In genomic region chr11:47161134-47161854, GRCh38 we compare ENCODE assay signal across 8 cellular contexts. TPM values are rescaled to one million over a fixed set of nuclear protein-coding genes. Genes with fewer than 3 reads are reported as not detected.
DNase-seq lines count a peak whose midpoint lies in the region; ATAC-seq and TF ChIP-seq lines count a peak whose summit lies in the region.

No MANE protein-coding gene starts in this region.

- no peaks in the 10 kb centered on the region for H3K27me3 ChIP-seq in stomach smooth muscle (ENCODE audit: control insufficient read depth in 1 of 2, insufficient read depth in 2 of 2, low read length in 2 of 2)

- CTCF ChIA-PET in activated CD8-positive, alpha-beta T cell treated with anti-CD3 and anti-CD28 coated beads for 36 hours (lab: Charles Lee), result interaction anchor here (0.6 to 3.6 kb wide), 16 partner anchors 9 to 477 kb away, joined by 3 to 21 read pairs (median 4); partner anchors contain the start of genes ACP2, CKAP5 and LRP4

- peak overlapping the region; percentile 13 to 36 for H3K9ac ChIP-seq in stomach smooth muscle (ENCODE audit: low read length in 2 of 2)

- no peaks in the 10 kb centered on the region for H3K4me1 Mint-ChIP-seq in activated CD8-positive, alpha-beta T cell treated with anti-CD3 and anti-CD28 coated beads for 36 hours (ENCODE audit: low read depth)
- H3K4me1 Mint-ChIP-seq in endothelial cell (ENCODE audit: unreplicated experiment), result peaks cover 13% of the 10 kb centered on the region

- H3K27ac Mint-ChIP-seq in activated CD8-positive, alpha-beta T cell treated with anti-CD3 and anti-CD28 coated beads for 36 hours, result no peak overlapping the region
- H3K27ac Mint-ChIP-seq in endothelial cell (ENCODE audit: unreplicated experiment), result no peak overlapping the region

- no peaks in the 10 kb centered on the region for H3K27me3 Mint-ChIP-seq in activated CD8-positive, alpha-beta T cell treated with anti-CD3 and anti-CD28 coated beads for 36 hours
- H3K27me3 Mint-ChIP-seq in endothelial cell (ENCODE audit: unreplicated experiment), result peaks cover 9% of the 10 kb centered on the region

- H3K4me3 ChIP-seq in stomach smooth muscle (ENCODE audit: low read length in 2 of 2), result no peak overlapping the region

- DNase-seq in GM04504 (ENCODE audit: low read depth), result peak; percentile 36
- DNase-seq in NCI-H748 (lab: John Stamatoyannopoulos, UW; ENCODE audit: unreplicated experiment), result peak; percentile 70
- peak; percentile 74 for DNase-seq in activated CD8-positive, alpha-beta T cell treated with anti-CD3 and anti-CD28 coated beads for 36 hours
- DNase-seq in endothelial cell (ENCODE audit: low spot score), result peak; percentile 74
- peak; percentile 61 for DNase-seq in midbrain (lab: John Stamatoyannopoulos, UW)
- DNase-seq in T1000 (lab: John Stamatoyannopoulos, UW), result no peak

- no peaks in the 10 kb centered on the region for H3K9me3 Mint-ChIP-seq in activated CD8-positive, alpha-beta T cell treated with anti-CD3 and anti-CD28 coated beads for 36 hours
- no peaks in the 10 kb centered on the region for H3K9me3 Mint-ChIP-seq in endothelial cell (ENCODE audit: unreplicated experiment)

- no peak overlapping the region for H3K4me3 Mint-ChIP-seq in activated CD8-positive, alpha-beta T cell treated with anti-CD3 and anti-CD28 coated beads for 36 hours
- H3K4me3 Mint-ChIP-seq in endothelial cell (ENCODE audit: unreplicated experiment), result no peak overlapping the region

- peak overlapping the region; percentile 31 for H3K27ac ChIP-seq in stomach smooth muscle (ENCODE audit: low read length)

- peaks cover 8% of the 10 kb centered on the region for H3K36me3 Mint-ChIP-seq in activated CD8-positive, alpha-beta T cell treated with anti-CD3 and anti-CD28 coated beads for 36 hours (ENCODE audit: low read depth)
- peaks cover 8% of the 10 kb centered on the region for H3K36me3 Mint-ChIP-seq in endothelial cell (ENCODE audit: low read depth, unreplicated experiment)

- peak; percentile 42 for ATAC-seq in HG03108 (IDR thresholded peaks at IDR 0.05; ENCODE audit: unreplicated experiment)
- ATAC-seq in activated CD8-positive, alpha-beta T cell treated with anti-CD3 and anti-CD28 coated beads for 36 hours, result peak; percentile 86

- peaks cover 22 to 37% of the 10 kb centered on the region in 2 donors for H3K36me3 ChIP-seq in stomach smooth muscle (ENCODE audit: control insufficient read depth in 2 of 2, insufficient read depth in 2 of 2, low read length in 2 of 2)

- peak; percentile 81 for TF ChIP-seq CTCF in activated CD8-positive, alpha-beta T cell treated with anti-CD3 and anti-CD28 coated beads for 36 hours (IDR thresholded peaks at IDR 0.05)
- TF ChIP-seq CTCF in endothelial cell (IDR thresholded peaks at IDR 0.05; ENCODE audit: unreplicated experiment), result peak; percentile 74

- H3K9me3 ChIP-seq in stomach smooth muscle (ENCODE audit: control insufficient read depth in 2 of 2, low read length in 2 of 2), result no peaks in the 10 kb centered on the region

- peaks cover 23% of the 10 kb centered on the region for H3K4me1 ChIP-seq in stomach smooth muscle (ENCODE audit: control insufficient read depth, insufficient read depth, low read length)

- POLR2A ChIA-PET in activated CD8-positive, alpha-beta T cell treated with anti-CD3 and anti-CD28 coated beads for 36 hours (lab: Charles Lee), result interaction anchor here (0.6 to 2.6 kb wide), 2 partner anchors 11 to 406 kb away, joined by 5 to 20 read pairs; no protein-coding TSS in a partner anchor

- intact Hi-C loops in activated CD8-positive, alpha-beta T cell treated with anti-CD3 and anti-CD28 coated beads for 36 hours (cut with micrococcal nuclease), result no loop called here

RNA-seq across cellular contexts. Expression of gene ARFGAP2, which starts 15.4 kb away (rescaled TPM):
- 10 to 100 TPM; 70.1 to 71.7 TPM for total RNA-seq in activated CD8-positive, alpha-beta T cell treated with anti-CD3 and anti-CD28 coated beads for 36 hours
- 78.7 TPM for total RNA-seq in endothelial cell (ENCODE audit: unreplicated experiment)

RNA-seq across cellular contexts. Expression of gene PACSIN3, which starts 24.9 kb away (rescaled TPM):
- total RNA-seq in activated CD8-positive, alpha-beta T cell treated with anti-CD3 and anti-CD28 coated beads for 36 hours, result 1 to 10 TPM; 4.7 to 8.0 TPM
- total RNA-seq in endothelial cell (ENCODE audit: unreplicated experiment), result 10.7 TPM

RNA-seq across cellular contexts. Expression of gene DDB2, which starts 53.5 kb away (rescaled TPM):
- 100 to 1,000 TPM; 189 to 200 TPM for total RNA-seq in activated CD8-positive, alpha-beta T cell treated with anti-CD3 and anti-CD28 coated beads for 36 hours
- 64.4 TPM for total RNA-seq in endothelial cell (ENCODE audit: unreplicated experiment)
